Comparison of ENCODE assay signal across 7 cellular contexts in genomic region chr2:36013064-36013463, GRCh38.
"Had no signal": no experiment of that assay in that cellular context is flagged by ENCODE, and none has a peak within 500 bp of the region (broad histone marks: within the 10 kb centered on the region; RNA-seq: fewer than 3 reads in every experiment).

No MANE protein-coding gene starts in this region.

- H3K27ac ChIP-seq: HL-60 had no signal

- H3K9me3 ChIP-seq: HAP-1 had no signal

- ATAC-seq: GM23338, HCT116, HepG2 had no signal

- DNase-seq: HFFc6, KBM-7 had no signal

- H3K36me3 ChIP-seq: HAP-1 had no signal

- H3K4me1 ChIP-seq: HAP-1 had no signal

- H3K4me3 ChIP-seq: GM23338, HAP-1 had no signal
